25 cellular contexts compared by ENCODE assay signal in the genomic region with DNA sequence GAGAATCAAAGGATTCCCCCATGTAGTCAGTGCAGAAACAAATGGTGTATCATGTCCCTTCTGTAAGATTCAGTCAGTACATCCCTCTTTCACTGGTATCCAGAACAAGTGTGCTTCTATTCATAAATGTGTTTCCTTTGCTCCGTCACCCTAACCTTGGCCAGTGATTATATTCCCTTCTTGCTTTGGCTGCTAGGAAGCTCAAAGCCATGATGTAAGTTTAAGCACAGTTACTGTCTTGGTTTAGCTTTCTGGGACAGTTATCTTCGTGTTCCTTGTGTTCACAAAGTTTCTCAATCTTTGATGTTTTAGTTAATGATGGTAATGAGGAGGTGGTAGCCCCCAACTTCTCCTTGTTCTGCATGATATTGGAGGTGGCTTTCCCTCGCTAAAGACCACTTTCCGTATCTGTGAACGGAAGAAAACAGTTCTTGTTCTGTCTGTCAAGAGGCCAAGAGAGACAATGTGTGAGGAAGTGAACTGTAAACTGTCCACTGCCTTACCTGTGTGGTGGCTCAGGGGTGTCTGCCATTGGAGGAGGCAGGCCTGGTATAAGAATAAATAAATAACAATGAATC. TPM values are rescaled to one million over a fixed set of nuclear protein-coding genes. Genes with fewer than 3 reads are reported as not detected.
"Had no signal": no experiment of that assay in that cellular context is flagged by ENCODE, and none has a peak within 500 bp of the region (broad histone marks: within the 10 kb centered on the region; RNA-seq: fewer than 3 reads in every experiment).

No MANE protein-coding gene starts in this region.

- H3K36me3 Mint-ChIP-seq: activated naive CD8-positive, alpha-beta T cell; brain; immature natural killer cell; natural killer cell treated with Interleukin-12 subunit alpha and Interleukin-12 subunit beta and Interleukin-15 and Interleukin-18, amount 100 ng/mL, for 72 hours had no signal

- FAIRE-seq: urothelium cell line had no signal

- H3K27ac ChIP-seq: epithelial cell of prostate, psoas muscle, spleen, thoracic aorta had no signal

- H3K4me1 ChIP-seq: psoas muscle had no signal

- H3K9me3 ChIP-seq: psoas muscle, spleen, thoracic aorta had no signal

- H3K27ac Mint-ChIP-seq: activated CD4-positive, alpha-beta T cell treated with anti-CD3 and anti-CD28 coated beads, Interleukin-2, amount 10 ng/mL, durations not matched to agents 24 days and 14 days; activated CD8-positive, alpha-beta T cell treated with anti-CD3 and anti-CD28 coated beads, Interleukin-2, amount 10 ng/mL, durations not matched to agents 7 days and 5 days; activated naive CD8-positive, alpha-beta T cell; immature natural killer cell; natural killer cell treated with Interleukin-12 subunit alpha and Interleukin-12 subunit beta and Interleukin-15 and Interleukin-18, amount 100 ng/mL, for 72 hours; stimulated activated naive CD8-positive, alpha-beta T cell treated with anti-CD3 and anti-CD28 coated beads, Interleukin-15, Interleukin-2, amounts not matched to agents 100 ng/mL and 50 ng/mL, for 24 hours had no signal

- H3K4me3 ChIP-seq: psoas muscle, spleen, thoracic aorta had no signal

- H3K36me3 ChIP-seq: spleen, thoracic aorta had no signal

- DNase-seq: activated CD4-positive, alpha-beta T cell treated with anti-CD3 and anti-CD28 coated beads, Interleukin-2, amount 10 ng/mL, durations not matched to agents 24 days and 14 days; activated CD4-positive, CD25-positive, alpha-beta regulatory T cell; activated CD8-positive, alpha-beta memory T cell treated with anti-CD3 and anti-CD28 coated beads, Interleukin-2, amount 50 U/mL, for 4 hours; activated CD8-positive, alpha-beta T cell treated with anti-CD3 and anti-CD28 coated beads, Interleukin-2, amount 10 ng/mL, durations not matched to agents 7 days and 5 days; activated gamma-delta T cell; activated T-cell treated with anti-CD3 and anti-CD28 coated beads, Interleukin-2, amount 50 U/mL, for 48 hours; amniotic stem cell; effector memory CD4-positive, alpha-beta T cell; foreskin melanocyte; immature natural killer cell; mesendoderm; occipital lobe; psoas muscle; T-helper 2 cell had no signal

- H3K4me3 Mint-ChIP-seq: activated CD4-positive, alpha-beta T cell treated with anti-CD3 and anti-CD28 coated beads, Interleukin-2, amount 10 ng/mL, durations not matched to agents 24 days and 14 days; activated CD8-positive, alpha-beta T cell treated with anti-CD3 and anti-CD28 coated beads, Interleukin-2, amount 10 ng/mL, durations not matched to agents 7 days and 5 days; activated naive CD8-positive, alpha-beta T cell; brain; central memory CD8-positive, alpha-beta T cell; immature natural killer cell; natural killer cell treated with Interleukin-12 subunit alpha and Interleukin-12 subunit beta and Interleukin-15 and Interleukin-18, amount 100 ng/mL, for 72 hours; stimulated activated naive CD8-positive, alpha-beta T cell treated with anti-CD3 and anti-CD28 coated beads, Interleukin-15, Interleukin-2, amounts not matched to agents 100 ng/mL and 50 ng/mL, for 24 hours had no signal

- H3K4me1 Mint-ChIP-seq: central memory CD8-positive, alpha-beta T cell; immature natural killer cell had no signal

- ATAC-seq: activated CD8-positive, alpha-beta T cell treated with anti-CD3 and anti-CD28 coated beads, Interleukin-2, amount 10 ng/mL, durations not matched to agents 7 days and 5 days; natural killer cell treated with Interleukin-12 subunit alpha and Interleukin-12 subunit beta and Interleukin-15 and Interleukin-18, amount 100 ng/mL, for 72 hours; psoas muscle; sciatic nerve had no signal

- H3K9me3 Mint-ChIP-seq: activated CD4-positive, alpha-beta T cell treated with anti-CD3 and anti-CD28 coated beads, Interleukin-2, amount 10 ng/mL, durations not matched to agents 24 days and 14 days; central memory CD8-positive, alpha-beta T cell; immature natural killer cell; natural killer cell treated with Interleukin-12 subunit alpha and Interleukin-12 subunit beta and Interleukin-15 and Interleukin-18, amount 100 ng/mL, for 72 hours; stimulated activated naive CD8-positive, alpha-beta T cell treated with anti-CD3 and anti-CD28 coated beads, Interleukin-15, Interleukin-2, amounts not matched to agents 100 ng/mL and 50 ng/mL, for 24 hours had no signal

RNA-seq across cellular contexts. Expression of a gene that starts 2.2 kb away (rescaled TPM):
- total RNA-seq: activated CD4-positive, alpha-beta T cell treated with anti-CD3 and anti-CD28 coated beads, Interleukin-2, amount 10 ng/mL, durations not matched to agents 24 days and 14 days; activated CD8-positive, alpha-beta T cell treated with anti-CD3 and anti-CD28 coated beads, Interleukin-2, amount 10 ng/mL, durations not matched to agents 7 days and 5 days; natural killer cell treated with Interleukin-12 subunit alpha and Interleukin-12 subunit beta and Interleukin-15 and Interleukin-18, amount 100 ng/mL, for 72 hours; sciatic nerve; thoracic aorta had no signal
- polyA plus RNA-seq: immature natural killer cell, psoas muscle had no signal

RNA-seq across cellular contexts. Expression of a gene that starts 18.8 kb away (rescaled TPM):
- total RNA-seq: activated CD4-positive, alpha-beta T cell treated with anti-CD3 and anti-CD28 coated beads, Interleukin-2, amount 10 ng/mL, durations not matched to agents 24 days and 14 days; activated CD8-positive, alpha-beta T cell treated with anti-CD3 and anti-CD28 coated beads, Interleukin-2, amount 10 ng/mL, durations not matched to agents 7 days and 5 days; fibroblast of lung; natural killer cell treated with Interleukin-12 subunit alpha and Interleukin-12 subunit beta and Interleukin-15 and Interleukin-18, amount 100 ng/mL, for 72 hours; thoracic aorta had no signal
- polyA plus RNA-seq: fibroblast of lung, immature natural killer cell had no signal
